ENCODE assay signal across 8 cellular contexts in the genomic region with DNA sequence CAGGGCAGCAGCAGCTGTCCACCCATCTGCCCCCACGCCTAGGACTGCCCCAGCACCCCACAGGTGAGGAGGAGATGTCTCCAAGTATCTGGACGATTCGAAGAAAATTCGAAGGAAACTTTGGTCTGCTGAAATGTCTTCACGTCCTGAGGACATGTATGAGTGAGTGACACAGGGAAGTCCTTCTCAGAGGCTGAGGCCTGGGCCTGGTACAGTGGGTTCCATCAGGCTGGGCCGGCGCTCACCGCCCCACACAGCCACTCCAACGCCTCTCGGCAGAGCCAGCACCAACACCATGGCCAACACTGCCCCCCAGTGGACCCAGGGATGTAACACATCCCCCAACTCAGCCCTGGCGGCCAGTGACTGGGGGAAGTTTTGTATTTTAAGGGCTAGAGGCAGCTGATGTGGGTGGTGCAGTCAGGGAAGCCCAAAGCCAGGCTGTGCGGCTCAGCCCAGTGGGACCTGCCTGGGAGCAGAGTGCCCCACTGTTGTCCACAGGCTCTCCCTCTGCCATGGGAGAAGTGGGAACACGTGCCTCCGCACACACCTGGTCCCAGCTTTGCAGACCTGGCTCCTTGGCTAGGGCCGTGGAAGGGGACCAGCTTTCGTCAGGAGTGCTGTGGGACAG. TPM values are rescaled to one million over a fixed set of nuclear protein-coding genes. Genes with fewer than 3 reads are reported as not detected.
DNase-seq lines count a peak whose midpoint lies in the region; ATAC-seq and TF ChIP-seq lines count a peak whose summit lies in the region.

No MANE protein-coding gene starts in this region.

- no peak overlapping the region for H2AFZ ChIP-seq in KMS-11 (ENCODE audit: low read depth)

- no peak overlapping the region for H3K9ac ChIP-seq in KMS-11

- no peaks in the 10 kb centered on the region for H3K9me3 ChIP-seq in SJCRH30 (replicated peaks)
- H3K9me3 ChIP-seq in upper lobe of left lung: no peaks in the 10 kb centered on the region

- peak; percentile 87 for TF ChIP-seq CTCF in GM06990 (IDR thresholded peaks at IDR 0.05; ENCODE audit: insufficient read depth, low read length, poor library complexity, severe bottlenecking)
- peak; percentile 96 for TF ChIP-seq CTCF in KMS-11 (conservative IDR thresholded peaks at IDR 0.05; ENCODE audit: low read depth, low read length)
- TF ChIP-seq CTCF in upper lobe of left lung (IDR thresholded peaks at IDR 0.05): peak; percentile 94 to 98 (median 97)

- ATAC-seq in upper lobe of left lung (ENCODE audit: low FRiP score in 2 of 2) (peak; percentile 94 to 96), GM21576 (IDR thresholded peaks at IDR 0.05; ENCODE audit: unreplicated experiment) (no peak)

- H3K4me3 ChIP-seq in GM06990 (replicated peaks; ENCODE audit: low read depth, low read length): no peak overlapping the region
- H3K4me3 ChIP-seq in KMS-11 (IDR thresholded peaks at IDR 0.05; ENCODE audit: insufficient read depth, low read depth, low read length): no peak overlapping the region
- H3K4me3 ChIP-seq in SJCRH30: no peak overlapping the region
- no peak overlapping the region for H3K4me3 ChIP-seq in upper lobe of left lung

- 48 to 64% methylated on average over 5 to 16 of the region's 16 CpGs for WGBS in upper lobe of left lung, 2 donors

- H3K27me3 ChIP-seq in GM06990 (replicated peaks; ENCODE audit: control insufficient read depth, insufficient read depth, low read length): no peaks in the 10 kb centered on the region
- no peaks in the 10 kb centered on the region for H3K27me3 ChIP-seq in KMS-11 (ENCODE audit: insufficient read depth, low read depth)
- no peaks in the 10 kb centered on the region for H3K27me3 ChIP-seq in SJCRH30
- H3K27me3 ChIP-seq in upper lobe of left lung: no peaks in the 10 kb centered on the region

- no peak for TF ChIP-seq EP300 in upper lobe of left lung (IDR thresholded peaks at IDR 0.05)

- H3K36me3 ChIP-seq in GM06990 (ENCODE audit: control insufficient read depth, insufficient read depth, low read length) (no peaks in the 10 kb centered on the region; the same call in 1 of the 2 replicates), KMS-11 (ENCODE audit: insufficient read depth) (no peaks in the 10 kb centered on the region), SJCRH30 (no peaks in the 10 kb centered on the region), upper lobe of left lung (peaks cover 0 to 16% (median 9%) of the 10 kb centered on the region in 4 donors)

- H4K20me1 ChIP-seq in KMS-11 (ENCODE audit: insufficient read depth): no peaks in the 10 kb centered on the region

- TF ChIP-seq POLR2A in upper lobe of left lung (IDR thresholded peaks at IDR 0.05): peak in 1 of 4 donors; percentile 16

- H3K4me2 ChIP-seq in KMS-11: no peak overlapping the region

- H3K4me1 ChIP-seq in KMS-11 (ENCODE audit: low read depth, poor library complexity, severe bottlenecking) (no peaks in the 10 kb centered on the region), SJCRH30 (no peaks in the 10 kb centered on the region), upper lobe of left lung (peaks cover 0 to 19% (median 11%) of the 10 kb centered on the region in 4 donors)

- peak; percentile 57 for DNase-seq in GM06990 (ENCODE audit: extremely low read depth, insufficient read length)
- peak; percentile 89 to 96 for DNase-seq in SJCRH30
- DNase-seq in activated gamma-delta T cell treated with anti-CD3 and anti-CD28 coated beads, Interleukin-2, amount 50 U/mL, for 16 hours (ENCODE audit: low read depth): peak; percentile 77
- peak; percentile 23 for DNase-seq in glomerular endothelial cell (ENCODE audit: extremely low read depth, low read depth, low spot score)
- DNase-seq in pons (ENCODE audit: low spot score): peak; percentile 70
- DNase-seq in upper lobe of left lung: peak; percentile 89 to 93

- H3K79me2 ChIP-seq in KMS-11 (ENCODE audit: insufficient read depth, low read depth): no peaks in the 10 kb centered on the region

- no peak overlapping the region for H3K27ac ChIP-seq in KMS-11
- no peak overlapping the region for H3K27ac ChIP-seq in SJCRH30
- H3K27ac ChIP-seq in upper lobe of left lung: peak overlapping the region in 3 of 4 donors; percentile 60 to 94 (median 85)

RNA-seq across cellular contexts. Expression of gene FASN, which starts 55.8 kb away (rescaled TPM):
- total RNA-seq in SJCRH30 (2014; rRNA removed; shearing (Covaris generic)): 141 and 151 TPM in 2 replicates
- total RNA-seq in glomerular endothelial cell (165 and 201 TPM in 2 replicates), upper lobe of left lung (100 to 1,000 TPM; 191 to 805 (median 577) TPM)

RNA-seq across cellular contexts. Expression of gene CCDC57, which starts 58.8 kb away (rescaled TPM):
- total RNA-seq in SJCRH30 (2014; rRNA removed; shearing (Covaris generic)): 23.5 and 24.6 TPM in 2 replicates
- 10.2 and 23.8 TPM in 2 replicates for total RNA-seq in glomerular endothelial cell
- total RNA-seq in upper lobe of left lung: 100 to 1,000 TPM in 2 of 6 donors, 10 to 100 TPM in 4; 52.9 to 204 (median 71.8) TPM

Comparison
In these comparisons a context has a peak if more than half of its experiments do, and no peak if none do; other contexts are left out.
1. DNase-seq: peak in every context shown above with its lines; median percentile 92 in SJCRH30; 91 in upper lobe of left lung; 77 in activated gamma-delta T cell treated with anti-CD3 and anti-CD28 coated beads, Interleukin-2, amount 50 U/mL, for 16 hours; 70 in pons; 57 in GM06990; 23 in glomerular endothelial cell.
2. H3K27ac ChIP-seq: peak in upper lobe of left lung (3 of 4); none in KMS-11 (single experiment) and SJCRH30 (single experiment).
3. Peak in every context shown above with its lines, with median percentiles within 50 percentile points of each other: CTCF ChIP-seq.